In genomic region chr3:10549617-10550228, GRCh38 we compare ENCODE assay signal across 1 cellular context.
TF ChIP-seq lines count a peak whose summit lies in the region.

No MANE protein-coding gene starts in this region.

TF ChIP-seq in K562, 482 proteins besides CTCF, POLR2A, EP300 and RAD21 (continued from another document):
- TF ChIP-seq TSHZ1 (CRISPR knock-in tag; IDR thresholded peaks at IDR 0.05) = no peak
- TF ChIP-seq PBX2 (CRISPR knock-in tag; IDR thresholded peaks at IDR 0.05; ENCODE audit: low read depth) = no peak
- peak; percentile 50 for TF ChIP-seq PBX2 (tag; conservative IDR thresholded peaks at IDR 0.05; ENCODE audit: low read depth)
- no peak for TF ChIP-seq USF2 (CRISPR knock-in tag; IDR thresholded peaks at IDR 0.05)
- TF ChIP-seq ZFP36 (IDR thresholded peaks at IDR 0.05; ENCODE audit: low read depth, low read length, partially characterized antibody) = peak; percentile 41
- TF ChIP-seq JUND (IDR thresholded peaks at IDR 0.05; ENCODE audit: borderline replicate concordance, low read depth, low read length) = no peak
- no peak for TF ChIP-seq JUND (tag; IDR thresholded peaks at IDR 0.05; ENCODE audit: borderline replicate concordance, low read depth, low read length)
